In genomic region chr1:212515329-212515760, GRCh38 we compare ENCODE assay signal across 15 cellular contexts.
DNase-seq lines count a peak whose midpoint lies in the region; ATAC-seq and TF ChIP-seq lines count a peak whose summit lies in the region.
"Had no signal": no experiment of that assay in that cellular context is flagged by ENCODE, and none has a peak within 500 bp of the region (broad histone marks: within the 10 kb centered on the region; RNA-seq: fewer than 3 reads in every experiment).

No MANE protein-coding gene starts in this region.

- no peak for DNase-seq in activated naive CD8-positive, alpha-beta T cell treated with anti-CD3 and anti-CD28 coated beads for 36 hours
- no peak for DNase-seq in T-helper 17 cell
- DNase-seq in left lung = no peak
- no peak for DNase-seq in type B pancreatic cell (ENCODE audit: extremely low spot score, unreplicated experiment)
- DNase-seq in NCI-H446 (lab: John Stamatoyannopoulos, UW) = no peak
- no peak for DNase-seq in HuH-7.5 (ENCODE audit: low spot score)
- DNase-seq in H4 (ENCODE audit: low spot score) = no peak
- DNase-seq: activated CD4-positive, alpha-beta T cell treated with anti-CD3 and anti-CD28 coated beads, Interleukin-2, amount 10 ng/mL, durations not matched to agents 7 days and 5 days; DMS153; NCI-H1048 had no signal

- H3K9me3 ChIP-seq in T-helper 17 cell (ENCODE audit: control insufficient read depth, low read length, poor library complexity, severe bottlenecking) (no peaks in the 10 kb centered on the region), left lung (no peaks in the 10 kb centered on the region)
- H3K9me3 ChIP-seq: body of pancreas, vagina had no signal

- H3K36me3 Mint-ChIP-seq in activated naive CD8-positive, alpha-beta T cell = no peaks in the 10 kb centered on the region
- no peaks in the 10 kb centered on the region for H3K36me3 Mint-ChIP-seq in activated naive CD8-positive, alpha-beta T cell treated with anti-CD3 and anti-CD28 coated beads for 36 hours
- H3K36me3 Mint-ChIP-seq in T-helper 17 cell (ENCODE audit: low read depth) = peaks cover 8% of the 10 kb centered on the region
- no peaks in the 10 kb centered on the region for H3K36me3 Mint-ChIP-seq in type B pancreatic cell

- H3K27ac Mint-ChIP-seq in activated naive CD8-positive, alpha-beta T cell = no peak overlapping the region
- H3K27ac Mint-ChIP-seq in activated naive CD8-positive, alpha-beta T cell treated with anti-CD3 and anti-CD28 coated beads for 36 hours = no peak overlapping the region
- H3K27ac Mint-ChIP-seq in T-helper 17 cell = no peak overlapping the region
- peak overlapping the region; percentile 17 for H3K27ac Mint-ChIP-seq in type B pancreatic cell
- H3K27ac Mint-ChIP-seq: activated CD4-positive, alpha-beta T cell treated with anti-CD3 and anti-CD28 coated beads, Interleukin-2, amount 10 ng/mL, durations not matched to agents 7 days and 5 days; activated T-helper 17 cell treated with anti-CD3 and anti-CD28 coated beads, Interleukin-2, amount 50 U/mL, for 72 hours had no signal

- no peak overlapping the region for H3K27ac ChIP-seq in left lung
- H3K27ac ChIP-seq: body of pancreas, vagina had no signal

- TF ChIP-seq CTCF in left lung (IDR thresholded peaks at IDR 0.05) (no peak), type B pancreatic cell (conservative IDR thresholded peaks at IDR 0.05) (no peak)

- peaks cover 14% of the 10 kb centered on the region in 2 donors for H3K4me1 ChIP-seq in left lung

- peaks cover 16 to 72% of the 10 kb centered on the region in 2 donors for H3K27me3 ChIP-seq in left lung
- H3K27me3 ChIP-seq: body of pancreas had no signal

- intact Hi-C loops in left lung (cut with DNase I) = no loop called here

- H3K4me1 Mint-ChIP-seq in activated naive CD8-positive, alpha-beta T cell (ENCODE audit: low read depth) = no peaks in the 10 kb centered on the region
- H3K4me1 Mint-ChIP-seq in activated naive CD8-positive, alpha-beta T cell treated with anti-CD3 and anti-CD28 coated beads for 36 hours = peaks cover 5% of the 10 kb centered on the region
- H3K4me1 Mint-ChIP-seq in T-helper 17 cell = no peaks in the 10 kb centered on the region
- peaks cover 33% of the 10 kb centered on the region for H3K4me1 Mint-ChIP-seq in type B pancreatic cell (ENCODE audit: unreplicated experiment)
- H3K4me1 Mint-ChIP-seq: activated T-helper 17 cell treated with anti-CD3 and anti-CD28 coated beads, Interleukin-2, amount 50 U/mL, for 72 hours had no signal

- H3K4me3 Mint-ChIP-seq in activated naive CD8-positive, alpha-beta T cell = peak overlapping the region; percentile 42
- no peak overlapping the region for H3K4me3 Mint-ChIP-seq in activated naive CD8-positive, alpha-beta T cell treated with anti-CD3 and anti-CD28 coated beads for 36 hours
- peak overlapping the region; percentile 39 for H3K4me3 Mint-ChIP-seq in T-helper 17 cell
- peak overlapping the region; percentile 65 for H3K4me3 Mint-ChIP-seq in type B pancreatic cell
- H3K4me3 Mint-ChIP-seq: activated CD4-positive, alpha-beta T cell treated with anti-CD3 and anti-CD28 coated beads, Interleukin-2, amount 10 ng/mL, durations not matched to agents 7 days and 5 days; activated T-helper 17 cell treated with anti-CD3 and anti-CD28 coated beads, Interleukin-2, amount 50 U/mL, for 72 hours had no signal

- no peaks in the 10 kb centered on the region for H3K36me3 ChIP-seq in left lung
- H3K36me3 ChIP-seq: vagina had no signal

- H3K4me3 ChIP-seq in left lung = no peak overlapping the region
- H3K4me3 ChIP-seq: body of pancreas had no signal

- H3K9me3 Mint-ChIP-seq in activated naive CD8-positive, alpha-beta T cell (ENCODE audit: low read depth) = no peaks in the 10 kb centered on the region
- H3K9me3 Mint-ChIP-seq in activated naive CD8-positive, alpha-beta T cell treated with anti-CD3 and anti-CD28 coated beads for 36 hours = no peaks in the 10 kb centered on the region
- no peaks in the 10 kb centered on the region for H3K9me3 Mint-ChIP-seq in type B pancreatic cell
- H3K9me3 Mint-ChIP-seq: activated CD4-positive, alpha-beta T cell treated with anti-CD3 and anti-CD28 coated beads, Interleukin-2, amount 10 ng/mL, durations not matched to agents 7 days and 5 days; activated T-helper 17 cell treated with anti-CD3 and anti-CD28 coated beads, Interleukin-2, amount 50 U/mL, for 72 hours had no signal

- peaks cover 24% of the 10 kb centered on the region for H3K27me3 Mint-ChIP-seq in activated naive CD8-positive, alpha-beta T cell
- peaks cover 61% of the 10 kb centered on the region for H3K27me3 Mint-ChIP-seq in activated naive CD8-positive, alpha-beta T cell treated with anti-CD3 and anti-CD28 coated beads for 36 hours
- H3K27me3 Mint-ChIP-seq in T-helper 17 cell = peaks cover 79% of the 10 kb centered on the region
- peaks cover 31% of the 10 kb centered on the region for H3K27me3 Mint-ChIP-seq in type B pancreatic cell

- no peak for ATAC-seq in T-helper 17 cell
- peak; percentile 3 for ATAC-seq in left lung
- ATAC-seq: activated T-helper 17 cell treated with anti-CD3 and anti-CD28 coated beads, Interleukin-2, amount 50 U/mL, for 72 hours; body of pancreas; left lobe of liver had no signal
